Comparison of ENCODE assay signal across 8 cellular contexts in the genomic region with DNA sequence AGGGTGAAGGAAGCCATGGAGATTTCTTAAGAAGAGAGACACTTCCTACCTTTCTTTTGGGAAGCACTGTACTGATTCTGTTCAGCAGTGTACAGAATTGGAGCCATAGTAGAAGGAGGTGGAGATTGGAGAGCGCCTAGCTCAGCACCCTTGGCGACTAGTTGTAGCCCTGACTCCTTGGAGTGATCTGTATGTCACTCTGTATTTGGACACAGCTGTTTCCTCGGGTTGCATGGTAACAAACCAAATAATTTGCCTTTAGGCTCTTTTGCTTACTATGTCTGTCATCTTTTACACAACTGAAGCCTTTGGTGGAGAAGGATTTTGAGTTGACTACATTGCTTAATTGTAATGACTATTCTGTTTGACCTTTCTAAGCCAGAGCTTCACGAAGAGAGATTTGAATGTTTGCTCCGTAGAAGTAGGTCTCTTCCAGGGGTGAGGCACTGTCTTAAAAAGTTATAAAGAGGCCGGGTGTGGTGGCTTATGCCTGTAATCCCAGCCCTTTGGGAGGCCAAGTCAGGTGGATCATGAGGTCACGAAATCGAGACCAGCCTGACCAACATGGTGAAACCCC.
DNase-seq lines count a peak whose midpoint lies in the region; ATAC-seq and TF ChIP-seq lines count a peak whose summit lies in the region.

No MANE protein-coding gene starts in this region.

- H3K4me3 ChIP-seq in WERI-Rb-1 (ENCODE audit: low read depth, low read length): no peak overlapping the region

- H3K9me3 ChIP-seq in WERI-Rb-1 (ENCODE audit: severe bottlenecking): no peaks in the 10 kb centered on the region

- TF ChIP-seq CTCF in WERI-Rb-1 (IDR thresholded peaks at IDR 0.05; ENCODE audit: low read depth, low read length) (no peak), osteocyte (IDR thresholded peaks at IDR 0.05) (no peak)

- peaks cover 7% of the 10 kb centered on the region for H3K36me3 ChIP-seq in WERI-Rb-1

- peaks cover 78% of the 10 kb centered on the region for H3K4me1 Mint-ChIP-seq in stimulated activated naive CD8-positive, alpha-beta T cell treated with anti-CD3 and anti-CD28 coated beads, Interleukin-15, amount 100 ng/mL, for 72 hours
- peaks cover 49% of the 10 kb centered on the region for H3K4me1 Mint-ChIP-seq in osteocyte (ENCODE audit: unreplicated experiment)

- H3K9me3 Mint-ChIP-seq in stimulated activated naive CD8-positive, alpha-beta T cell treated with anti-CD3 and anti-CD28 coated beads, Interleukin-15, amount 100 ng/mL, for 72 hours: peaks cover 2 to 4% of the 10 kb centered on the region in 2 donors
- H3K9me3 Mint-ChIP-seq in osteocyte (ENCODE audit: unreplicated experiment): peaks cover 5% of the 10 kb centered on the region

- no peaks in the 10 kb centered on the region for H3K27me3 ChIP-seq in WERI-Rb-1 (ENCODE audit: insufficient read depth, low read depth, severe bottlenecking)

- no peak overlapping the region for H3K4me3 Mint-ChIP-seq in stimulated activated naive CD8-positive, alpha-beta T cell treated with anti-CD3 and anti-CD28 coated beads, Interleukin-15, amount 100 ng/mL, for 72 hours
- H3K4me3 Mint-ChIP-seq in osteocyte (ENCODE audit: unreplicated experiment): no peak overlapping the region

- DNase-seq in stimulated activated naive CD8-positive, alpha-beta T cell treated with anti-CD3 and anti-CD28 coated beads, Interleukin-15, Interleukin-2, amounts not matched to agents 100 U/mL and 50 U/mL, for 24 hours: no peak
- no peak for DNase-seq in stimulated activated naive CD8-positive, alpha-beta T cell treated with anti-CD3 and anti-CD28 coated beads, Interleukin-15, amount 100 ng/mL, for 72 hours
- no peak for DNase-seq in WERI-Rb-1
- no peak for DNase-seq in osteocyte (ENCODE audit: extremely low spot score, unreplicated experiment)
- DNase-seq in activated T-cell treated with anti-CD3 and anti-CD28 coated beads for 4 hours: no peak
- no peak for DNase-seq in NCI-H2227 treated with DMSO at 0.1 percent for 48 hours (lab: John Stamatoyannopoulos, UW)
- no peak for DNase-seq in AG20443 (ENCODE audit: low spot score)

- H3K27ac ChIP-seq in WERI-Rb-1: peak overlapping the region; percentile 81

- no peak overlapping the region for H3K27ac Mint-ChIP-seq in stimulated activated naive CD8-positive, alpha-beta T cell treated with anti-CD3 and anti-CD28 coated beads, Interleukin-15, amount 100 ng/mL, for 72 hours
- no peak overlapping the region for H3K27ac Mint-ChIP-seq in osteocyte (ENCODE audit: unreplicated experiment)

- H3K27me3 Mint-ChIP-seq in stimulated activated naive CD8-positive, alpha-beta T cell treated with anti-CD3 and anti-CD28 coated beads, Interleukin-15, amount 100 ng/mL, for 72 hours: no peaks in the 10 kb centered on the region
- no peaks in the 10 kb centered on the region for H3K27me3 Mint-ChIP-seq in osteocyte (ENCODE audit: unreplicated experiment)

- ATAC-seq in stimulated activated naive CD8-positive, alpha-beta T cell treated with anti-CD3 and anti-CD28 coated beads, Interleukin-15, Interleukin-2, amounts not matched to agents 100 U/mL and 50 U/mL, for 24 hours: peak; percentile 56
- no peak for ATAC-seq in stimulated activated naive CD8-positive, alpha-beta T cell treated with anti-CD3 and anti-CD28 coated beads, Interleukin-15, amount 100 ng/mL, for 72 hours
- peak; percentile 70 for ATAC-seq in HG03025 (IDR thresholded peaks at IDR 0.05; ENCODE audit: low FRiP score, unreplicated experiment)

- no peaks in the 10 kb centered on the region for H3K36me3 Mint-ChIP-seq in osteocyte (ENCODE audit: unreplicated experiment)
